In genomic region chr11:46695345-46696211, GRCh38 we compare ENCODE assay signal across 1 cellular context.
A peak's percentile ranks its signal among the peaks of the same experiment; 100 is the strongest.
TF ChIP-seq lines count a peak whose summit lies in the region.

No MANE protein-coding gene starts in this region.

TF ChIP-seq in HepG2, 621 proteins besides CTCF, POLR2A, EP300 and RAD21 (continued from another document and continues in another):
- TF ChIP-seq ZHX2 (IDR thresholded peaks at IDR 0.05; ENCODE audit: low read depth) = no peak
- TF ChIP-seq ZHX2 (CRISPR knock-in tag; IDR thresholded peaks at IDR 0.05; ENCODE audit: borderline replicate concordance) = no peak
- TF ChIP-seq ZSCAN29 (CRISPR knock-in tag; conservative IDR thresholded peaks at IDR 0.05) = no peak
- TF ChIP-seq ZBTB46 (CRISPR knock-in tag; IDR thresholded peaks at IDR 0.05; ENCODE audit: borderline replicate concordance) = no peak
- no peak for TF ChIP-seq KDM3A (CRISPR knock-in tag; IDR thresholded peaks at IDR 0.05; ENCODE audit: low read depth)
- TF ChIP-seq ZNF501 (CRISPR knock-in tag; IDR thresholded peaks at IDR 0.05) = no peak
- TF ChIP-seq MED13 (CRISPR knock-in tag; IDR thresholded peaks at IDR 0.05) = no peak
- no peak for TF ChIP-seq RAD51 (IDR thresholded peaks at IDR 0.05; ENCODE audit: borderline replicate concordance)
- no peak for TF ChIP-seq NRL (CRISPR knock-in tag; IDR thresholded peaks at IDR 0.05; ENCODE audit: borderline replicate concordance)
- TF ChIP-seq SRSF1 (optimal IDR thresholded peaks at IDR 0.05; ENCODE audit: low read depth, low read length) = no peak
- TF ChIP-seq ZNF709 (CRISPR knock-in tag; IDR thresholded peaks at IDR 0.05) = peak; percentile 48; the same call in 1 of the 2 replicates
- no peak for TF ChIP-seq GTF2F1 (IDR thresholded peaks at IDR 0.05; ENCODE audit: low read length)
- no peak for TF ChIP-seq ZNF234 (CRISPR knock-in tag; conservative IDR thresholded peaks at IDR 0.05)
- TF ChIP-seq SMAD1 (CRISPR knock-in tag; IDR thresholded peaks at IDR 0.05; ENCODE audit: borderline replicate concordance, low read depth) = no peak
- TF ChIP-seq IRX3 (CRISPR knock-in tag; IDR thresholded peaks at IDR 0.05; ENCODE audit: borderline replicate concordance, low read depth) = no peak
- TF ChIP-seq ARID5B (CRISPR knock-in tag; IDR thresholded peaks at IDR 0.05) = peak; percentile 80
- no peak for TF ChIP-seq ZBTB1 (CRISPR knock-in tag; IDR thresholded peaks at IDR 0.05; ENCODE audit: borderline replicate concordance)
- TF ChIP-seq ZNF775 (CRISPR knock-in tag; IDR thresholded peaks at IDR 0.05; ENCODE audit: borderline replicate concordance) = no peak
- no peak for TF ChIP-seq REPIN1 (CRISPR knock-in tag; IDR thresholded peaks at IDR 0.05; ENCODE audit: borderline replicate concordance, low read depth)
- TF ChIP-seq NCOA5 (CRISPR knock-in tag; IDR thresholded peaks at IDR 0.05) = no peak
- no peak for TF ChIP-seq DBP (CRISPR knock-in tag; IDR thresholded peaks at IDR 0.05; ENCODE audit: not compliant biosample characterization)
- no peak for TF ChIP-seq TP53 (CRISPR knock-in tag; conservative IDR thresholded peaks at IDR 0.05)
- TF ChIP-seq ZNF275 (CRISPR knock-in tag; IDR thresholded peaks at IDR 0.05; ENCODE audit: borderline replicate concordance) = no peak
- TF ChIP-seq ZNF34 (CRISPR knock-in tag; IDR thresholded peaks at IDR 0.05; ENCODE audit: borderline replicate concordance) = no peak
- no peak for TF ChIP-seq AKAP8 (CRISPR knock-in tag; IDR thresholded peaks at IDR 0.05)
- no peak for TF ChIP-seq MYNN (CRISPR knock-in tag; IDR thresholded peaks at IDR 0.05; ENCODE audit: low read depth)
- TF ChIP-seq PRPF4 (IDR thresholded peaks at IDR 0.05; ENCODE audit: low read depth, low read length, poor library complexity, severe bottlenecking) = no peak
- TF ChIP-seq HNRNPLL (IDR thresholded peaks at IDR 0.05; ENCODE audit: low read depth, low read length, poor library complexity, severe bottlenecking) = no peak
- TF ChIP-seq MEIS1 (CRISPR knock-in tag; IDR thresholded peaks at IDR 0.05; ENCODE audit: borderline replicate concordance) = no peak
- TF ChIP-seq ZNF484 (CRISPR knock-in tag; IDR thresholded peaks at IDR 0.05; ENCODE audit: borderline replicate concordance, low read depth) = no peak
- no peak; the same call in 1 of the 2 replicates for TF ChIP-seq PPARG (CRISPR knock-in tag; conservative IDR thresholded peaks at IDR 0.05)
- no peak for TF ChIP-seq NFIC (IDR thresholded peaks at IDR 0.05; ENCODE audit: low read length)
- TF ChIP-seq ZNF512 (CRISPR knock-in tag; IDR thresholded peaks at IDR 0.05) = no peak
- TF ChIP-seq KDM6A (CRISPR knock-in tag; IDR thresholded peaks at IDR 0.05; ENCODE audit: low read depth) = no peak
- no peak for TF ChIP-seq MTF1 (CRISPR knock-in tag; IDR thresholded peaks at IDR 0.05)
- TF ChIP-seq ZNF747 (CRISPR knock-in tag; IDR thresholded peaks at IDR 0.05; ENCODE audit: borderline replicate concordance) = peak; percentile 65; the same call in 1 of the 2 replicates
- TF ChIP-seq ATF7 (IDR thresholded peaks at IDR 0.05) = no peak
- TF ChIP-seq ATF7 (CRISPR knock-in tag; IDR thresholded peaks at IDR 0.05) = no peak
- TF ChIP-seq SAP130 (CRISPR knock-in tag; IDR thresholded peaks at IDR 0.05; ENCODE audit: low read depth) = peak; percentile 61
- no peak for TF ChIP-seq ZNF432 (CRISPR knock-in tag; IDR thresholded peaks at IDR 0.05; ENCODE audit: borderline replicate concordance)
- 0 out of 2 replicates have a peak, but pooled peaks have one; percentile 29 for TF ChIP-seq ZNF12 (CRISPR knock-in tag; IDR thresholded peaks at IDR 0.05)
- TF ChIP-seq RARA (CRISPR knock-in tag; IDR thresholded peaks at IDR 0.05) = peak; percentile 86
- no peak for TF ChIP-seq ETV6 (CRISPR knock-in tag; conservative IDR thresholded peaks at IDR 0.05)
- TF ChIP-seq THAP9 (CRISPR knock-in tag; IDR thresholded peaks at IDR 0.05; ENCODE audit: borderline replicate concordance) = peak; percentile 25; the same call in 1 of the 2 replicates
